ENCODE assay signal across 1 cellular context in the genomic region with DNA sequence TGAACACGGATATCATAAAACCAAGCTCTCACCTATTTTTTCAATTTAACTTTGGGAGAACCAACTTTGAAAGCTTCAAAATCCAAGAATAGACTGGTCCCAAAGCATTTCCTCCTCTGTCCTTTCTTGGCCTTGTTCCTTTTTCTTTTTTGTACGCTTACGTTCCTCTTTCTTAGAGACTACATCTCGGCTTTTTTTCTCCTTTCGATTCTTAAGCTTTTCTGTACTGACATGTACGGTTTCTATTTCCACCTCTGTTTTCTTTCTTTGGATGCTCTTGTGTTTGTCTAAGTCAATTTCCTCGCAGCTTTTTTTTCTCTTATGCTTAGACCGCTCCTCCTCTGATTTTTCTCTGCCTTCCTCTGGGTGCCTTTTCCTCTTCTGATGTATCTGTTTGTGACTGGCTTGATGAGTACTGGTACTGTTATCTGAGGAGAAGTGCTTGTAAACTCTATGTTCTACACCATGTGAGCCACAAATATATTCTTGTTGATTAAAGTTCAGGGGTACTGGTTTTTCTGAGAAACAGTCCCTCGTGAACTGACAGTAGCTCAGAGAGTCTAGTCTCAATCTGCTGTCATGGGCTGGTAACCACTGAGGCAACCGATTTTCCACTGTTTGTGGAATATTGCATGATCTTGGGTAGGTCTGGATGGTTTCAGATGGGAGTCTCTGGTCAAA.
TF ChIP-seq lines count a peak whose summit lies in the region.

No MANE protein-coding gene starts in this region.

TF ChIP-seq in IMR-90, 13 proteins besides CTCF, POLR2A, EP300 and RAD21:
- TF ChIP-seq MAFK (IDR thresholded peaks at IDR 0.05; ENCODE audit: low read depth, low read length) (no peak), MXI1 (IDR thresholded peaks at IDR 0.05; ENCODE audit: borderline replicate concordance, low read depth, low read length) (no peak), CEBPB (IDR thresholded peaks at IDR 0.05; ENCODE audit: low read depth, low read length) (no peak), FOS (IDR thresholded peaks at IDR 0.05; ENCODE audit: low read depth, low read length) (no peak), SMC3 (IDR thresholded peaks at IDR 0.05; ENCODE audit: low read depth, low read length) (no peak), CHD1 (IDR thresholded peaks at IDR 0.05; ENCODE audit: low read depth, low read length) (no peak), MAZ (IDR thresholded peaks at IDR 0.05; ENCODE audit: borderline replicate concordance, low read depth, low read length) (no peak), RFX5 (IDR thresholded peaks at IDR 0.05; ENCODE audit: low read depth, low read length) (no peak), NFE2L2 (IDR thresholded peaks at IDR 0.05; ENCODE audit: low read depth, low read length) (no peak), BHLHE40 (IDR thresholded peaks at IDR 0.05; ENCODE audit: low read depth, low read length) (no peak), RCOR1 (IDR thresholded peaks at IDR 0.05; ENCODE audit: insufficient replicate concordance, low read length) (no peak)
- TF ChIP-seq, protein P1, sequence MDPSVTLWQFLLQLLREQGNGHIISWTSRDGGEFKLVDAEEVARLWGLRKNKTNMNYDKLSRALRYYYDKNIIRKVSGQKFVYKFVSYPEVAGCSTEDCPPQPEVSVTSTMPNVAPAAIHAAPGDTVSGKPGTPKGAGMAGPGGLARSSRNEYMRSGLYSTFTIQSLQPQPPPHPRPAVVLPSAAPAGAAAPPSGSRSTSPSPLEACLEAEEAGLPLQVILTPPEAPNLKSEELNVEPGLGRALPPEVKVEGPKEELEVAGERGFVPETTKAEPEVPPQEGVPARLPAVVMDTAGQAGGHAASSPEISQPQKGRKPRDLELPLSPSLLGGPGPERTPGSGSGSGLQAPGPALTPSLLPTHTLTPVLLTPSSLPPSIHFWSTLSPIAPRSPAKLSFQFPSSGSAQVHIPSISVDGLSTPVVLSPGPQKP (IDR thresholded peaks at IDR 0.05; ENCODE audit: borderline replicate concordance, low read depth, low read length): no peak
- TF ChIP-seq, protein P2, sequence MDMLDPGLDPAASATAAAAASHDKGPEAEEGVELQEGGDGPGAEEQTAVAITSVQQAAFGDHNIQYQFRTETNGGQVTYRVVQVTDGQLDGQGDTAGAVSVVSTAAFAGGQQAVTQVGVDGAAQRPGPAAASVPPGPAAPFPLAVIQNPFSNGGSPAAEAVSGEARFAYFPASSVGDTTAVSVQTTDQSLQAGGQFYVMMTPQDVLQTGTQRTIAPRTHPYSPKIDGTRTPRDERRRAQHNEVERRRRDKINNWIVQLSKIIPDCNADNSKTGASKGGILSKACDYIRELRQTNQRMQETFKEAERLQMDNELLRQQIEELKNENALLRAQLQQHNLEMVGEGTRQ (IDR thresholded peaks at IDR 0.05; ENCODE audit: low read depth, low read length): no peak
